Comparison of ENCODE assay signal across 1 cellular context in the genomic region with DNA sequence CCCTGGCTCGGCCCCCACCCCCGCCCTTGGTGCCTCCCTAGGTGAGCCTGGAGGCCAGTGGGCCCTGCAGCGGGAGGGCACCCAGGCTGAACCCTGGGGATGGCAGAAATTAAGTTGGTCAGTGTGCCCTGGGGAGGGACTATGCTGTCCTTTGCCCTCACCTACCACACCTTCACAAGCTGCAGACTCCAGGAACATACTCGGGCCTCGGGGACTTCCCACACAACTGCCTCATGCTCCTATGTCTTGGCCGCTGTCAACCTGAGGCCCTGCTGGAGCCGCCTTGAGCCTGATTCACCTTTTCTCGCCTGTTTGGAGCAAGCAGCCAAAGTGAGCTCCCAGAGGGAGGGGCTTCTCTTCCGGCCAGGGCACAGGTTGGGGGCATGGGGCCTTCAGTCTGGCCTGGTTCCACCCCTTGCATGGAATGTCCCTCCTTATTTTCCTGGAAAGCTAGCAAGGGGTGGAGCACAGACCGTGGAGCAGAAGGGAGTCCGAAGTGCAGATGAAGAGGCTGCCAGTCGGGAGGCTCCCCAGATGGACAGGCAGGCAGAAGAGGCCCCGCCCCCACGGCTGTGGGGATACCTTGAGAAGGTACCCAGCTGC.
TF ChIP-seq lines count a peak whose summit lies in the region.

No MANE protein-coding gene starts in this region.

TF ChIP-seq in HepG2, 621 proteins besides CTCF, POLR2A, EP300 and RAD21 (continued from another document):
- TF ChIP-seq ZFYVE20 (CRISPR knock-in tag; IDR thresholded peaks at IDR 0.05; ENCODE audit: borderline replicate concordance, low read depth) (no peak), NFYC (CRISPR knock-in tag; IDR thresholded peaks at IDR 0.05) (no peak), U2AF1 (optimal IDR thresholded peaks at IDR 0.05; ENCODE audit: low read depth, low read length) (no peak), ARID2 (CRISPR knock-in tag; IDR thresholded peaks at IDR 0.05; ENCODE audit: borderline replicate concordance) (no peak)
- TF ChIP-seq, protein P1, sequence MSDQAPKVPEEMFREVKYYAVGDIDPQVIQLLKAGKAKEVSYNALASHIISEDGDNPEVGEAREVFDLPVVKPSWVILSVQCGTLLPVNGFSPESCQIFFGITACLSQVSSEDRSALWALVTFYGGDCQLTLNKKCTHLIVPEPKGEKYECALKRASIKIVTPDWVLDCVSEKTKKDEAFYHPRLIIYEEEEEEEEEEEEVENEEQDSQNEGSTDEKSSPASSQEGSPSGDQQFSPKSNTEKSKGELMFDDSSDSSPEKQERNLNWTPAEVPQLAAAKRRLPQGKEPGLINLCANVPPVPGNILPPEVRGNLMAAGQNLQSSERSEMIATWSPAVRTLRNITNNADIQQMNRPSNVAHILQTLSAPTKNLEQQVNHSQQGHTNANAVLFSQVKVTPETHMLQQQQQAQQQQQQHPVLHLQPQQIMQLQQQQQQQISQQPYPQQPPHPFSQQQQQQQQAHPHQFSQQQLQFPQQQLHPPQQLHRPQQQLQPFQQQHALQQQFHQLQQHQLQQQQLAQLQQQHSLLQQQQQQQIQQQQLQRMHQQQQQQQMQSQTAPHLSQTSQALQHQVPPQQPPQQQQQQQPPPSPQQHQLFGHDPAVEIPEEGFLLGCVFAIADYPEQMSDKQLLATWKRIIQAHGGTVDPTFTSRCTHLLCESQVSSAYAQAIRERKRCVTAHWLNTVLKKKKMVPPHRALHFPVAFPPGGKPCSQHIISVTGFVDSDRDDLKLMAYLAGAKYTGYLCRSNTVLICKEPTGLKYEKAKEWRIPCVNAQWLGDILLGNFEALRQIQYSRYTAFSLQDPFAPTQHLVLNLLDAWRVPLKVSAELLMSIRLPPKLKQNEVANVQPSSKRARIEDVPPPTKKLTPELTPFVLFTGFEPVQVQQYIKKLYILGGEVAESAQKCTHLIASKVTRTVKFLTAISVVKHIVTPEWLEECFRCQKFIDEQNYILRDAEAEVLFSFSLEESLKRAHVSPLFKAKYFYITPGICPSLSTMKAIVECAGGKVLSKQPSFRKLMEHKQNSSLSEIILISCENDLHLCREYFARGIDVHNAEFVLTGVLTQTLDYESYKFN (CRISPR knock-in tag; conservative IDR thresholded peaks at IDR 0.05) = peak; percentile 59
